Comparison of ENCODE assay signal across 9 cellular contexts in the genomic region with DNA sequence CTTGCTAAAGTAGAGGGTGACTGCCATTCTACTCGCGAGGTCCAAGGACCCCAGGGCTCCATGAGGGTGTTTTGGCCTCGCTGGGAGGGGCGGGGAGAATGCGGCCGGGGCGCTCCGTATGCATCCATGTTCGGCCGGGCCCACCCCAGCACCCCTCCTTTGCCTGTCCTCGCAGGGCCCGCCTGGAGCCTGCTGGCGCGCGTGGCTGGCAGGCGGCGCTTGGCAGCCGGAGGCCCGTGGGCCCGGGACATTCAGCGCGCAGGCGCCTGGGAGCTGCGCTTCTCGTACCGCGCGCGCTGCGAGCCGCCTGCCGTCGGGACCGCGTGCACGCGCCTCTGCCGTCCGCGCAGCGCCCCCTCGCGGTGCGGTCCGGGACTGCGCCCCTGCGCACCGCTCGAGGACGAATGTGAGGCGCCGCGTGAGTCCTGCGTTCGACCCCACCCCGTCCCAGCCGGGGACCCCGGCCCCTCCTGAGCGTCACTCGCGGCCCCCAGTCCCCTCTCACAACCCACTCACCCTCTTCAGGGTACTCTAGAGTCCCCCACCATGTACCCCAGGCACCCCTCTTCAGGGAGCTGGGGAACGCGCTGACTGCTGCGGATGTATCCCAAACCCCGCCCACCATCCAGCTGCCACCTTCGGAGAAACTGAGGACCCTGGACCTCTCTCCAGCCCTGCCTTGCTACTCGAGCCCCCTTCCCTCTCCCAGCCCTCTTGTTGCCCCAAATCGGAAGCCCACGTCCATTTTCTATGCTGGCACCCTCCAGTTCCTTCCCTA. TPM values are rescaled to one million over a fixed set of nuclear protein-coding genes. Genes with fewer than 3 reads are reported as not detected.
DNase-seq lines count a peak whose midpoint lies in the region; ATAC-seq and TF ChIP-seq lines count a peak whose summit lies in the region.
"Had no signal": no experiment of that assay in that cellular context is flagged by ENCODE, and none has a peak within 500 bp of the region (broad histone marks: within the 10 kb centered on the region; RNA-seq: fewer than 3 reads in every experiment).

No MANE protein-coding gene starts in this region.

- H3K9me2 ChIP-seq in SU-DHL-6 (replicated peaks; ENCODE audit: insufficient read depth, low read length) = no peaks in the 10 kb centered on the region

- H4K20me1 ChIP-seq in SU-DHL-6 (ENCODE audit: low read depth, low read length) = no peaks in the 10 kb centered on the region

- peak overlapping the region; percentile 36 for H3K4me3 Mint-ChIP-seq in activated naive CD4-positive, alpha-beta T cell treated with anti-CD3 and anti-CD28 coated beads, Interleukin-2, amount 50 U/mL, for 24 hours

- no peaks in the 10 kb centered on the region for H3K79me2 ChIP-seq in SU-DHL-6 (ENCODE audit: insufficient read depth, low read length)

- peak; percentile 69 for DNase-seq in NCI-H82 (lab: John Stamatoyannopoulos, UW)
- DNase-seq in NCI-H82 treated with DMSO at 0.1 percent for 48 hours (lab: John Stamatoyannopoulos, UW; ENCODE audit: unreplicated experiment) = no peak
- peak; percentile 79 for DNase-seq in left ventricle myocardium superior
- DNase-seq in stimulated activated CD4-positive, alpha-beta T cell treated with anti-CD3 and anti-CD28 coated beads, Interleukin-15, amount 100 ng/mL, for 24 hours = peak; percentile 83
- no peak for DNase-seq in ureter (ENCODE audit: low spot score)
- no peak for DNase-seq in NCI-H2196 treated with DMSO at 0.1 percent for 48 hours (lab: John Stamatoyannopoulos, UW; ENCODE audit: unreplicated experiment)

- no peak overlapping the region for H3K4me3 ChIP-seq in SU-DHL-6 (ENCODE audit: insufficient read depth, low read length, poor library complexity, severe bottlenecking)
- H3K4me3 ChIP-seq: BLaER1 had no signal

- H3K27me3 ChIP-seq in SU-DHL-6 (ENCODE audit: low read length) = no peaks in the 10 kb centered on the region

- H3K9me3 Mint-ChIP-seq in activated naive CD4-positive, alpha-beta T cell treated with anti-CD3 and anti-CD28 coated beads, Interleukin-2, amount 50 U/mL, for 24 hours = no peaks in the 10 kb centered on the region

- H3K36me3 Mint-ChIP-seq in activated naive CD4-positive, alpha-beta T cell treated with anti-CD3 and anti-CD28 coated beads, Interleukin-2, amount 50 U/mL, for 24 hours = no peaks in the 10 kb centered on the region

- H3K9ac ChIP-seq in SU-DHL-6 (ENCODE audit: low read length) = no peak overlapping the region
- H3K9ac ChIP-seq: BLaER1 had no signal

- no peaks in the 10 kb centered on the region for H3F3A ChIP-seq in SU-DHL-6 (ENCODE audit: insufficient read depth)

- peak; percentile 79 for ATAC-seq in left ventricle myocardium superior

- peak; percentile 60 for TF ChIP-seq CTCF in SU-DHL-6 (IDR thresholded peaks at IDR 0.05; ENCODE audit: insufficient read depth, low read length, poor library complexity, severe bottlenecking)

- H3K36me3 ChIP-seq in SU-DHL-6 (ENCODE audit: low read length) = no peaks in the 10 kb centered on the region

- no peak overlapping the region for H3K27ac Mint-ChIP-seq in activated naive CD4-positive, alpha-beta T cell treated with anti-CD3 and anti-CD28 coated beads, Interleukin-2, amount 50 U/mL, for 24 hours

- intact Hi-C loops in left ventricle myocardium superior (cut with micrococcal nuclease) = no loop called here

- no peak overlapping the region for H3K27ac ChIP-seq in SU-DHL-6 (ENCODE audit: low read depth, low read length)
- H3K27ac ChIP-seq: BLaER1 had no signal

- peaks cover 38% of the 10 kb centered on the region for H3K4me1 Mint-ChIP-seq in activated naive CD4-positive, alpha-beta T cell treated with anti-CD3 and anti-CD28 coated beads, Interleukin-2, amount 50 U/mL, for 24 hours

- H3K27me3 Mint-ChIP-seq in activated naive CD4-positive, alpha-beta T cell treated with anti-CD3 and anti-CD28 coated beads, Interleukin-2, amount 50 U/mL, for 24 hours = peaks cover 48% of the 10 kb centered on the region

- H3K4me2 ChIP-seq in SU-DHL-6 (ENCODE audit: low read depth, low read length, poor library complexity, severe bottlenecking) = no peak overlapping the region
- H3K4me2 ChIP-seq: BLaER1 had no signal

- H2AFZ ChIP-seq in SU-DHL-6 (ENCODE audit: low read depth, low read length, severe bottlenecking) = no peak overlapping the region

- no peaks in the 10 kb centered on the region for H3K9me3 ChIP-seq in SU-DHL-6 (ENCODE audit: insufficient read depth, low read length)
- H3K9me3 ChIP-seq: BLaER1 had no signal

RNA-seq across cellular contexts. Expression of a gene that starts 4.1 kb away (rescaled TPM):
- not detected for total RNA-seq in left ventricle myocardium superior
- total RNA-seq in ureter = not detected

RNA-seq across cellular contexts. Expression of a gene that starts 12.1 kb away (rescaled TPM):
- total RNA-seq in left ventricle myocardium superior = not detected
- total RNA-seq in ureter = not detected

RNA-seq across cellular contexts. Expression of a gene that starts 22.2 kb away (rescaled TPM):
- total RNA-seq in left ventricle myocardium superior (75.3 TPM), ureter (64.9 TPM)

RNA-seq across cellular contexts. Expression of a gene that starts 29.8 kb away (rescaled TPM):
- total RNA-seq in left ventricle myocardium superior = 2.0 TPM
- 2.4 TPM for total RNA-seq in ureter

RNA-seq across cellular contexts. Expression of a gene that starts 37.1 kb away (rescaled TPM):
- 9.9 TPM for total RNA-seq in left ventricle myocardium superior
- 10.4 TPM for total RNA-seq in ureter

Comparison
In these comparisons a context has a peak if more than half of its experiments do, and no peak if none do; other contexts are left out.
1. DNase-seq: peak in NCI-H82 (single experiment), left ventricle myocardium superior (single experiment) and stimulated activated CD4-positive, alpha-beta T cell treated with anti-CD3 and anti-CD28 coated beads, Interleukin-15, amount 100 ng/mL, for 24 hours (single experiment); none in NCI-H82 treated with DMSO at 0.1 percent for 48 hours (single experiment), ureter (single experiment) and NCI-H2196 treated with DMSO at 0.1 percent for 48 hours (single experiment).